ENCODE assay signal across 16 cellular contexts in the genomic region with DNA sequence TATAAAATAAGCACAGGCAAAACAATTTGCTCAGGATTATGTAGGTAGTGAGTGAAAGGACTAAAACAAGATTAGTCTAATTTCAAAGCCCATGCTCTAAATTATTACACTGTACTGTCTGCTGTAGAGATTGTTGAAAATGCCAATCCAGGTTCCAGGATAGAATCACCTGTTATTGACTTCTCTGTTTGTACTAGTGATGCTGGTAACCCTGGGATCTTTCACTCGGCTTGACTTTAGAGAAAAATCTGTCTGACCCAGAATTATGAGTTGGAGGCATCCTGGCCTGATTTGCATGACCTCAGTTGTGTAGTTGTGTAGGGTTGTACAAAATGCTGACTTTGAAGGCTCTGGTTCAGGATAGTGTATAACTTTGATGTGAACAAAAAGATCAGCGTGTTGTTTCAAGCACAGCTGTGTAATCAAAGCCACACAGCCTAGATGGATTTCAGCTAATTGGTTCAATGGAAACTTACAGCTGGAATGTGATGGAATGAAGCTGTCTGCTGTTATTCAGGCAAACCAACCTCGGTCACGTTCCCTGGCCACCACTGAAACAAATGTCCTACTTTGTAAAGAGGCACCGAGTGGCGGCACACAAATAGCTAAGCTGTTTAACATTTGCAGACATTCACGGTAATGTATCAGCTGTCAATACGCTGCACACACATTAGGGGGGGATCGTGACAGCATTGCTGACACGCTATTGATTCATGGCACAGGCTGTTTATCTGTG.
DNase-seq lines count a peak whose midpoint lies in the region; ATAC-seq and TF ChIP-seq lines count a peak whose summit lies in the region.
"Had no signal": no experiment of that assay in that cellular context is flagged by ENCODE, and none has a peak within 500 bp of the region (broad histone marks: within the 10 kb centered on the region; RNA-seq: fewer than 3 reads in every experiment).

No MANE protein-coding gene starts in this region.

- POLR2A ChIA-PET in activated CD8-positive, alpha-beta T cell treated with anti-CD3 and anti-CD28 coated beads, Interleukin-2, amount 10 ng/mL, durations not matched to agents 7 days and 5 days (lab: Charles Lee): no interaction called here

- no peak for TF ChIP-seq CTCF in nephron (IDR thresholded peaks at IDR 0.05; ENCODE audit: unreplicated experiment in 3 of 3)

- peaks cover 18% of the 10 kb centered on the region for H3K9me3 Mint-ChIP-seq in nephron
- H3K9me3 Mint-ChIP-seq in activated CD8-positive, alpha-beta T cell treated with anti-CD3 and anti-CD28 coated beads, Interleukin-2, amount 10 ng/mL, durations not matched to agents 7 days and 5 days (ENCODE audit: insufficient read depth): no peaks in the 10 kb centered on the region

- H3K27me3 Mint-ChIP-seq in nephron (ENCODE audit: low read depth): no peaks in the 10 kb centered on the region
- H3K27me3 Mint-ChIP-seq in activated CD8-positive, alpha-beta T cell treated with anti-CD3 and anti-CD28 coated beads, Interleukin-2, amount 10 ng/mL, durations not matched to agents 7 days and 5 days (ENCODE audit: low read depth): no peaks in the 10 kb centered on the region

- no peak overlapping the region for H3K4me3 Mint-ChIP-seq in nephron
- H3K4me3 Mint-ChIP-seq in activated CD8-positive, alpha-beta T cell treated with anti-CD3 and anti-CD28 coated beads, Interleukin-2, amount 10 ng/mL, durations not matched to agents 7 days and 5 days: no peak overlapping the region
- H3K4me3 Mint-ChIP-seq: CD8-positive, alpha-beta T cell had no signal

- no peaks in the 10 kb centered on the region for H3K36me3 Mint-ChIP-seq in nephron (ENCODE audit: low read depth)
- no peaks in the 10 kb centered on the region for H3K36me3 Mint-ChIP-seq in activated CD8-positive, alpha-beta T cell treated with anti-CD3 and anti-CD28 coated beads, Interleukin-2, amount 10 ng/mL, durations not matched to agents 7 days and 5 days (ENCODE audit: low read depth)
- H3K36me3 Mint-ChIP-seq: CD8-positive, alpha-beta T cell had no signal

- H3K4me1 Mint-ChIP-seq in nephron: peaks cover 10% of the 10 kb centered on the region
- H3K4me1 Mint-ChIP-seq in activated CD8-positive, alpha-beta T cell treated with anti-CD3 and anti-CD28 coated beads, Interleukin-2, amount 10 ng/mL, durations not matched to agents 7 days and 5 days (ENCODE audit: low read depth): no peaks in the 10 kb centered on the region

- DNase-seq in EH (ENCODE audit: low read depth) (peak; percentile 42), LHCN-M2 (ENCODE audit: low read depth) (peak; percentile 40), renal cortical epithelial cell (ENCODE audit: low read depth) (peak; percentile 22), dermis blood vessel endothelial cell (no peak)
- DNase-seq in activated CD8-positive, alpha-beta T cell treated with anti-CD3 and anti-CD28 coated beads, Interleukin-2, amount 10 ng/mL, durations not matched to agents 7 days and 5 days: no peak
- DNase-seq: CD8-positive, alpha-beta T cell; NCI-H1092 treated with DMSO at 0.1 percent for 48 hours; NCI-H146; NCI-H2081; NCI-H2171 treated with DMSO at 0.1 percent for 48 hours; NCI-H446; NCI-H526 treated with DMSO at 0.1 percent for 48 hours; Peyer's patch had no signal

- H3K27ac Mint-ChIP-seq in nephron: peak overlapping the region; percentile 70 to 97 (median 85)
- no peak overlapping the region for H3K27ac Mint-ChIP-seq in activated CD8-positive, alpha-beta T cell treated with anti-CD3 and anti-CD28 coated beads, Interleukin-2, amount 10 ng/mL, durations not matched to agents 7 days and 5 days
- H3K27ac Mint-ChIP-seq: CD8-positive, alpha-beta T cell had no signal

- no peak for ATAC-seq in activated CD8-positive, alpha-beta T cell treated with anti-CD3 and anti-CD28 coated beads, Interleukin-2, amount 10 ng/mL, durations not matched to agents 7 days and 5 days
- ATAC-seq in GM21619 (IDR thresholded peaks at IDR 0.05; ENCODE audit: unreplicated experiment) (no peak), GM21526 (IDR thresholded peaks at IDR 0.05; ENCODE audit: low FRiP score, unreplicated experiment) (no peak)
- ATAC-seq: CD8-positive, alpha-beta T cell had no signal

- CTCF ChIA-PET in activated CD8-positive, alpha-beta T cell treated with anti-CD3 and anti-CD28 coated beads, Interleukin-2, amount 10 ng/mL, durations not matched to agents 7 days and 5 days (lab: Charles Lee): no interaction called here

Comparison
In these comparisons a context has a peak if more than half of its experiments do, and no peak if none do; other contexts are left out.
1. DNase-seq: peak in EH (single experiment), LHCN-M2 (single experiment) and renal cortical epithelial cell (single experiment); none in activated CD8-positive, alpha-beta T cell treated with anti-CD3 and anti-CD28 coated beads, Interleukin-2, amount 10 ng/mL, durations not matched to agents 7 days and 5 days (single experiment) and dermis blood vessel endothelial cell (single experiment).